ENCODE assay signal across 18 cellular contexts in genomic region chr1:30046751-30047150, GRCh38.
"Had no signal": no experiment of that assay in that cellular context is flagged by ENCODE, and none has a peak within 500 bp of the region (broad histone marks: within the 10 kb centered on the region; RNA-seq: fewer than 3 reads in every experiment).

No MANE protein-coding gene starts in this region.

- H3K36me3 ChIP-seq: sigmoid colon, tibial artery had no signal

- FAIRE-seq: colon, endothelial cell of umbilical vein, urothelium cell line had no signal

- H3K4me1 Mint-ChIP-seq: nephron had no signal

- H3K27ac Mint-ChIP-seq: nephron had no signal

- DNase-seq: cerebellar nuclear complex; dermis blood vessel endothelial cell; erythroblast; foreskin keratinocyte; hippocampal formation; kidney glomerular epithelial cell; mammary epithelial cell; mucosa of descending colon; psoas muscle; sigmoid colon; stimulated activated CD4-positive, alpha-beta T cell treated with anti-CD3 and anti-CD28 coated beads, Interleukin-12 subunit alpha, Interleukin-12 subunit beta, amount 100 ng/mL, for 4 hours; stimulated activated naive CD4-positive, alpha-beta T cell had no signal

- H3K9me3 Mint-ChIP-seq: nephron had no signal

- H3K9me3 ChIP-seq: mucosa of descending colon, psoas muscle, sigmoid colon, tibial artery had no signal

- H3K27ac ChIP-seq: foreskin keratinocyte, psoas muscle, sigmoid colon, skin epidermis, tibial artery had no signal

- ATAC-seq: foreskin keratinocyte, mucosa of descending colon, psoas muscle had no signal

- H3K4me3 Mint-ChIP-seq: nephron had no signal

- H3K4me1 ChIP-seq: foreskin keratinocyte, psoas muscle, sigmoid colon, tibial artery had no signal

- H3K4me3 ChIP-seq: mucosa of descending colon, psoas muscle, sigmoid colon, skin epidermis, tibial artery had no signal
